8 cellular contexts compared by ENCODE assay signal in the genomic region with DNA sequence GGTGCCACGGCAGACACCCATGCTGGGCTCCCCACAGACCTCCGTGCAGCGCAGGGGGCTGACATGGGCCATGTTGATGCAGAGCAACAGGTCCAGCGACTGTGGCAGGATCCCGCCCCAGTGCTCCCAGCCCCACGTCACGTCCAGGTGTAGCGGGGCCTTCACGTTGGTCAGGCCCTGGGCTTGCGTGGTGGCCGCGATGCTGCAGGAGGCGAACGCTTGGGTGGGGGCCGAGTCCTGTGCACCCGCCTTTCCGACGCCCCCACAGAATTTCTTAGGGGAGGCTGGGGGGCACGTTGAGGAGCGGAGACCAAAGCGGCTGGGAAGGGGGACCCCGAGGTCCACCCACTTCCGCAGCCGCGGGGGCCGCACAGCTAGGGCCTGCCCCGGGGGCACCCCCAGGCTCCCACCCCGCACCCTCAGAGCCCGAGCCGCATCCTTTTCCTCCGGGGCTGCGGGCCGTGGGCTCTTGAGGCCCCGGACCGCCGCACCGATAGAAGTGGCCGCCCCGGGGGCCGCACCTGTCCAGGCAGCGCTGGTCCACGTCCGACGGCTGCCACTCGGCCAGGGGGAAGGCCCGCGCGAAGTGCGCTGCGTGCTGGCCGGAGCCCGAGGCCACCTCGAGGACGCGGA. TPM values are rescaled to one million over a fixed set of nuclear protein-coding genes. Genes with fewer than 3 reads are reported as not detected.
DNase-seq lines count a peak whose midpoint lies in the region; ATAC-seq and TF ChIP-seq lines count a peak whose summit lies in the region.

No MANE protein-coding gene starts in this region.

- CTCF ChIA-PET in BJ (lab: Yijun Ruan, JAX), result interaction anchor here (1.3 kb wide), 1 partner anchor 47 kb away, joined by 5 read pairs; no protein-coding TSS in a partner anchor

- H3K4me1 ChIP-seq in GM23248 (ENCODE audit: insufficient read depth) (0 out of 2 replicates have a peak, but pooled peaks cover 6% of the 10 kb centered on the region), skeletal muscle satellite cell (ENCODE audit: control insufficient read depth, insufficient read depth, low read length) (peaks cover 15% of the 10 kb centered on the region)

- H4K20me1 ChIP-seq in GM23248 (ENCODE audit: insufficient read depth), result no peaks in the 10 kb centered on the region

- peak overlapping the region; percentile 80 for H3K9ac ChIP-seq in GM23248
- peak overlapping the region; percentile 80 for H3K9ac ChIP-seq in skeletal muscle satellite cell (ENCODE audit: low read depth, low read length)

- H3K4me3 ChIP-seq in BJ (ENCODE audit: low read depth, low read length), result peak overlapping the region; percentile 50
- peak overlapping the region; percentile 90 for H3K4me3 ChIP-seq in GM23248
- H3K4me3 ChIP-seq in foreskin fibroblast (ENCODE audit: low read depth in 1 of 2, low read length in 2 of 2), result peak overlapping the region; percentile 77 to 79
- H3K4me3 ChIP-seq in skeletal muscle satellite cell (ENCODE audit: low read length), result peak overlapping the region; percentile 90

- no peaks in the 10 kb centered on the region for H3K9me2 ChIP-seq in GM23248 (ENCODE audit: insufficient read depth)

- H3K4me2 ChIP-seq in GM23248 (ENCODE audit: unreplicated experiment), result peak overlapping the region; percentile 87
- H3K4me2 ChIP-seq in skeletal muscle satellite cell (ENCODE audit: low read length), result peak overlapping the region; percentile 100

- TF ChIP-seq CTCF in BJ (IDR thresholded peaks at IDR 0.05; ENCODE audit: insufficient read depth, low read depth, low read length) (no peak), VCaP (conservative IDR thresholded peaks at IDR 0.05) (no peak), foreskin fibroblast (IDR thresholded peaks at IDR 0.05; ENCODE audit: low read depth, low read length) (no peak)

- H3K27ac ChIP-seq in GM23248 (peak overlapping the region; percentile 85), VCaP (peak overlapping the region; percentile 86)

- no peak for ATAC-seq in HG03521 (IDR thresholded peaks at IDR 0.05; ENCODE audit: unreplicated experiment)

- H3F3A ChIP-seq in GM23248 (ENCODE audit: insufficient read depth), result peaks cover 9% of the 10 kb centered on the region

- in situ Hi-C loops in GM23248 (cut with MboI), result no loop called here

- POLR2A ChIA-PET in BJ (lab: Charles Lee), result interaction anchor here (0.5 kb wide), 1 partner anchor 8 kb away, joined by 3 read pairs; no protein-coding TSS in a partner anchor

- peak overlapping the region; percentile 56 for H2AFZ ChIP-seq in GM23248

- H3K36me3 ChIP-seq in BJ (ENCODE audit: control insufficient read depth, insufficient read depth, low read length), result peaks cover 12% of the 10 kb centered on the region
- H3K36me3 ChIP-seq in GM23248 (ENCODE audit: low read depth), result no peaks in the 10 kb centered on the region
- peaks cover 8% of the 10 kb centered on the region for H3K36me3 ChIP-seq in skeletal muscle satellite cell (ENCODE audit: insufficient read depth, low read length)

- 1 to 3% methylated on average over 35 to 39 of the region's 55 CpGs for WGBS in GM23248 (ENCODE audit: low coverage in 1 of 2, low lambda C conversion rate in 2 of 2, missing lambda C conversion rate in 2 of 2), 2 experiments

- no peaks in the 10 kb centered on the region for H3K27me3 ChIP-seq in BJ (ENCODE audit: control insufficient read depth, insufficient read depth, low read length)
- no peaks in the 10 kb centered on the region for H3K27me3 ChIP-seq in GM23248 (replicated peaks; ENCODE audit: insufficient read depth)
- no peaks in the 10 kb centered on the region for H3K27me3 ChIP-seq in skeletal muscle satellite cell (ENCODE audit: control insufficient read depth, insufficient read depth, low read length)

- no peak for DNase-seq in BJ (ENCODE audit: low read depth)
- peak; percentile 43 for DNase-seq in GM23248
- peak in 1 of 2 donors; percentile 34 for DNase-seq in foreskin fibroblast
- no peak for DNase-seq in hepatic stellate cell (ENCODE audit: low spot score)
- no peak for DNase-seq in COR-L47 (lab: John Stamatoyannopoulos, UW)

- peaks cover 14% of the 10 kb centered on the region for H3K79me2 ChIP-seq in GM23248 (ENCODE audit: insufficient read depth)

- H3K9me3 ChIP-seq in GM23248 (ENCODE audit: low read depth) (no peaks in the 10 kb centered on the region), skeletal muscle satellite cell (replicated peaks; ENCODE audit: low read length) (no peaks in the 10 kb centered on the region)

RNA-seq across cellular contexts. Expression of a gene that starts 0.4 kb away (rescaled TPM):
- polyA plus RNA-seq in BJ (2011; rRNA removed), result 77.2 and 105 TPM in 2 replicates
- polyA minus RNA-seq in BJ (2011; rRNA and poly(A)+ RNA removed), result 27.8 and 47.1 TPM in 2 replicates
- total RNA-seq in GM23248 (2014; rRNA removed; shearing (Covaris generic)), result 150 and 218 TPM in 2 replicates
- polyA plus RNA-seq in GM23248 (2016; fragmentation: Nextera tagmentation; extraction: Ambion mirVana), result 151 and 155 TPM in 2 replicates
- 136 and 158 TPM in 2 replicates for total RNA-seq in skeletal muscle satellite cell (2012; rRNA removed)

RNA-seq across cellular contexts. Expression of a gene that starts 4.9 kb away (rescaled TPM):
- polyA plus RNA-seq in BJ (2011; rRNA removed), result not detected in 2 replicates
- polyA minus RNA-seq in BJ (2011; rRNA and poly(A)+ RNA removed), result 0.05 TPM in 1 of 2 replicates, not detected in the other
- total RNA-seq in GM23248 (2014; rRNA removed; shearing (Covaris generic)), result not detected in 2 replicates
- polyA plus RNA-seq in GM23248 (2016; fragmentation: Nextera tagmentation; extraction: Ambion mirVana), result not detected in 2 replicates
- under 0.01 and 0.25 TPM in 2 replicates for total RNA-seq in skeletal muscle satellite cell (2012; rRNA removed)

RNA-seq across cellular contexts. Expression of a gene that starts 5.9 kb away (rescaled TPM):
- polyA plus RNA-seq in BJ (2011; rRNA removed) (10.6 and 16.5 TPM in 2 replicates), GM23248 (2016; fragmentation: Nextera tagmentation; extraction: Ambion mirVana) (22.4 and 22.6 TPM in 2 replicates)
- 2.5 and 2.7 TPM in 2 replicates for polyA minus RNA-seq in BJ (2011; rRNA and poly(A)+ RNA removed)
- total RNA-seq in GM23248 (2014; rRNA removed; shearing (Covaris generic)), result 29.3 and 30.4 TPM in 2 replicates
- total RNA-seq in skeletal muscle satellite cell (2012; rRNA removed), result 24.3 and 24.7 TPM in 2 replicates

RNA-seq across cellular contexts. Expression of a gene that starts 13.5 kb away (rescaled TPM):
- polyA plus RNA-seq in BJ (2011; rRNA removed) (6.2 and 10.0 TPM in 2 replicates), GM23248 (2016; fragmentation: Nextera tagmentation; extraction: Ambion mirVana) (4.7 and 8.2 TPM in 2 replicates)
- polyA minus RNA-seq in BJ (2011; rRNA and poly(A)+ RNA removed), result 3.6 and 4.0 TPM in 2 replicates
- total RNA-seq in GM23248 (2014; rRNA removed; shearing (Covaris generic)), result 16.5 and 24.7 TPM in 2 replicates
- total RNA-seq in skeletal muscle satellite cell (2012; rRNA removed), result 12.4 and 19.9 TPM in 2 replicates

RNA-seq across cellular contexts. Expression of a gene that starts 32.2 kb away (rescaled TPM):
- polyA plus RNA-seq in BJ (2011; rRNA removed) (37.1 and 81.7 TPM in 2 replicates), GM23248 (2016; fragmentation: Nextera tagmentation; extraction: Ambion mirVana) (65.1 and 70.0 TPM in 2 replicates)
- 20.6 and 37.4 TPM in 2 replicates for polyA minus RNA-seq in BJ (2011; rRNA and poly(A)+ RNA removed)
- 44.9 and 65.9 TPM in 2 replicates for total RNA-seq in GM23248 (2014; rRNA removed; shearing (Covaris generic))
- 45.4 and 53.1 TPM in 2 replicates for total RNA-seq in skeletal muscle satellite cell (2012; rRNA removed)
